25 cellular contexts compared by ENCODE assay signal in genomic region chr12:95326450-95326849, GRCh38.
A peak's percentile ranks its signal among the peaks of the same experiment; 100 is the strongest.
DNase-seq lines count a peak whose midpoint lies in the region; ATAC-seq, FAIRE-seq and TF ChIP-seq lines count a peak whose summit lies in the region.
"Had no signal": no experiment of that assay in that cellular context is flagged by ENCODE, and none has a peak within 500 bp of the region (broad histone marks: within the 10 kb centered on the region; RNA-seq: fewer than 3 reads in every experiment).

No MANE protein-coding gene starts in this region.

- CTCF ChIA-PET in IMR-90 (lab: Yijun Ruan, JAX) = no interaction called here
- CTCF ChIA-PET in K562 (lab: Yijun Ruan, JAX; ENCODE audit: low intra/inter-chr PET ratio) = no interaction called here

- peaks cover 6% of the 10 kb centered on the region for H3K4me1 ChIP-seq in IMR-90 (ENCODE audit: control insufficient read depth, insufficient read depth, low read length)
- H3K4me1 ChIP-seq in K562 (replicated peaks in 1 of 2; ENCODE audit: control insufficient read depth in 2 of 2, insufficient read depth in 2 of 2, low read length in 2 of 2) = 0 out of 5 replicates have a peak, but pooled peaks cover 0 to 2% of the 10 kb centered on the region in 2 experiments
- peaks cover 18% of the 10 kb centered on the region for H3K4me1 ChIP-seq in hepatocyte (ENCODE audit: insufficient read depth)
- H3K4me1 ChIP-seq in psoas muscle = no peaks in the 10 kb centered on the region
- H3K4me1 ChIP-seq: parathyroid adenoma had no signal

- H3K4ac ChIP-seq in IMR-90 (ENCODE audit: low read depth, low read length) = peak overlapping the region; percentile 5; the same call in 1 of the 2 replicates

- ATAC-seq in IMR-90 (ENCODE audit: low read depth) (peak; percentile 66), K562 (no peak), psoas muscle (no peak), HG03520 (IDR thresholded peaks at IDR 0.05; ENCODE audit: unreplicated experiment) (no peak)
- ATAC-seq: GM12878, Right ventricle myocardium inferior, T-cell had no signal

- no peak overlapping the region for H2BK5ac ChIP-seq in IMR-90 (ENCODE audit: low read depth, low read length, poor library complexity, severe bottlenecking)

- H2AFZ ChIP-seq in IMR-90 (replicated peaks; ENCODE audit: low read length, poor library complexity) (no peak overlapping the region), K562 (ENCODE audit: low read depth, low read length) (no peak overlapping the region), hepatocyte (no peak overlapping the region)
- H2AFZ ChIP-seq: parathyroid adenoma had no signal

- no peaks in the 10 kb centered on the region for H3K79me1 ChIP-seq in IMR-90 (ENCODE audit: low read depth in 1 of 2, low read length in 2 of 2)

- no peak for TF ChIP-seq POLR2A in IMR-90 (IDR thresholded peaks at IDR 0.05; ENCODE audit: low read depth, low read length)
- no peak for TF ChIP-seq POLR2A in K562 (conservative IDR thresholded peaks at IDR 0.05)

- no peaks in the 10 kb centered on the region for H3K9me2 ChIP-seq in hepatocyte (replicated peaks; ENCODE audit: insufficient read depth)

- peak overlapping the region; percentile 1; the same call in 1 of the 2 replicates for H2BK120ac ChIP-seq in IMR-90 (ENCODE audit: low read depth, low read length)

- H3K18ac ChIP-seq in IMR-90 (ENCODE audit: low read depth, low read length) = peak overlapping the region; percentile 60

- H3K14ac ChIP-seq in IMR-90 (replicated peaks; ENCODE audit: low read depth, low read length) = no peak overlapping the region; the same call in 1 of the 2 replicates

- H3K27ac ChIP-seq in IMR-90 (ENCODE audit: insufficient read depth, low read length) = peak overlapping the region; percentile 32; the same call in 1 of the 2 replicates
- no peak overlapping the region for H3K27ac ChIP-seq in K562 (ENCODE audit: extremely low read depth, low read depth, low read length)
- H3K27ac ChIP-seq in hepatocyte = peak overlapping the region; percentile 15
- H3K27ac ChIP-seq in psoas muscle = no peak overlapping the region
- H3K27ac ChIP-seq: parathyroid adenoma, skin epidermis had no signal

- TF ChIP-seq RAD21 in IMR-90 (IDR thresholded peaks at IDR 0.05; ENCODE audit: low read length) (no peak), K562 (CRISPR knock-in tag; conservative IDR thresholded peaks at IDR 0.05 in 1 of 2, IDR thresholded peaks at IDR 0.05 in 1 of 2) (no peak)

- no peak overlapping the region for H2AK5ac ChIP-seq in IMR-90 (ENCODE audit: low read depth, low read length)

- H3K4me2 ChIP-seq in IMR-90 (ENCODE audit: low read depth, low read length) (peak overlapping the region; percentile 17), K562 (ENCODE audit: insufficient read depth, low read length) (no peak overlapping the region), hepatocyte (no peak overlapping the region)

- no peaks in the 10 kb centered on the region for H4K20me1 ChIP-seq in IMR-90 (ENCODE audit: insufficient read depth, low read length)
- H4K20me1 ChIP-seq in K562 (replicated peaks; ENCODE audit: control insufficient read depth, insufficient read depth, low read length) = no peaks in the 10 kb centered on the region
- H4K20me1 ChIP-seq in hepatocyte (ENCODE audit: insufficient read depth, poor library complexity, severe bottlenecking) = no peaks in the 10 kb centered on the region

- no CpG with 5 or more reads among the region's 1 CpG for WGBS in IMR-90 (ENCODE audit: extremely low coverage in 2 of 2, insufficient read length in 1 of 2), 2 experiments
- WGBS in K562 (ENCODE audit: insufficient coverage, low coverage, missing lambda C conversion rate) = 0% methylated on average over 1 of the region's 1 CpG
- 33% methylated on average over 1 of the region's 1 CpG for WGBS in hepatocyte (ENCODE audit: low lambda C conversion rate, missing lambda C conversion rate)
- WGBS in psoas muscle, 3 donors = 26 to 57% (median 26%) methylated on average over 1 of the region's 1 CpG

- no peak overlapping the region for H3K23ac ChIP-seq in IMR-90 (ENCODE audit: low read depth, low read length)

- BruUV-seq in IMR-90 (replicated peaks; lab: Mats Ljungman, UMichigan) (no TSS peak), K562 (replicated peaks; lab: Mats Ljungman, UMichigan) (no TSS peak)

- no peaks in the 10 kb centered on the region for H3K27me3 ChIP-seq in IMR-90 (ENCODE audit: control insufficient read depth, insufficient read depth, low read length)
- H3K27me3 ChIP-seq in K562 (ENCODE audit: control insufficient read depth in 2 of 2, insufficient read depth in 2 of 2, low read length in 2 of 2) = peaks cover 0 to 5% of the 10 kb centered on the region in 2 experiments; a peak in 1 of 5 replicates
- H3K27me3 ChIP-seq in hepatocyte = no peaks in the 10 kb centered on the region
- no peaks in the 10 kb centered on the region for H3K27me3 ChIP-seq in psoas muscle (ENCODE audit: insufficient read depth in 3 of 3, low read length in 2 of 3)

- peak overlapping the region; percentile 12; the same call in 1 of the 2 replicates for H4K5ac ChIP-seq in IMR-90 (ENCODE audit: low read depth, low read length)

- peak overlapping the region; percentile 7; the same call in 1 of the 2 replicates for H2BK20ac ChIP-seq in IMR-90 (ENCODE audit: low read depth, low read length)

- TF ChIP-seq CTCF in IMR-90 (conservative IDR thresholded peaks at IDR 0.05; ENCODE audit: low read depth, low read length) (no peak), K562 (IDR thresholded peaks at IDR 0.05 in 2 of 3, conservative IDR thresholded peaks at IDR 0.05 in 1 of 3; ENCODE audit: insufficient read depth in 2 of 3, low read depth in 1 of 3, low read length in 3 of 3) (no peak), hepatocyte (IDR thresholded peaks at IDR 0.05; ENCODE audit: poor library complexity) (no peak), psoas muscle (IDR thresholded peaks at IDR 0.05) (no peak)

- H2BK15ac ChIP-seq in IMR-90 (ENCODE audit: low read depth, low read length) = no peak overlapping the region

- H3K36me3 ChIP-seq in IMR-90 (ENCODE audit: control insufficient read depth, insufficient read depth, low read length) = no peaks in the 10 kb centered on the region
- no peaks in the 10 kb centered on the region for H3K36me3 ChIP-seq in K562 (ENCODE audit: control insufficient read depth, insufficient read depth, low read length)
- no peaks in the 10 kb centered on the region for H3K36me3 ChIP-seq in hepatocyte (replicated peaks; ENCODE audit: insufficient read depth, low read depth)
- H3K36me3 ChIP-seq in psoas muscle (ENCODE audit: insufficient read depth in 1 of 2, low read depth in 1 of 2) = no peaks in the 10 kb centered on the region

- H3K9me1 ChIP-seq in IMR-90 (ENCODE audit: insufficient read depth, low read length) = no peaks in the 10 kb centered on the region
- H3K9me1 ChIP-seq in K562 (ENCODE audit: control insufficient read depth, insufficient read depth, low read length) = no peaks in the 10 kb centered on the region

- no peaks in the 10 kb centered on the region for H3K79me2 ChIP-seq in K562 (ENCODE audit: control insufficient read depth, insufficient read depth, low read length)
- H3K79me2 ChIP-seq in hepatocyte = no peaks in the 10 kb centered on the region
- H3K79me2 ChIP-seq: parathyroid adenoma had no signal

- H3K9ac ChIP-seq in IMR-90 (ENCODE audit: low read depth, low read length) (no peak overlapping the region), K562 (ENCODE audit: insufficient read depth in 1 of 2, low read depth in 2 of 2, low read length in 2 of 2) (no peak overlapping the region)
- H3K9ac ChIP-seq: parathyroid adenoma had no signal

- POLR2A ChIA-PET in IMR-90 (lab: Charles Lee; ENCODE audit: unreplicated experiment) = no interaction called here
- POLR2A ChIA-PET in K562 (lab: Yijun Ruan, JAX) = interaction anchor here (0.6 to 1.2 kb wide), 2 partner anchors 9 to 221 kb away, joined by 3 read pairs; no protein-coding TSS in a partner anchor

- in situ Hi-C loops in IMR-90 (cut with MboI; ENCODE audit: low sequenced_read_pairs) (loop anchor here (25.0 kb wide), 1 partner anchor 1189 kb away; the partner anchor contains the start of gene PLXNC1), K562 (cut with MboI) (no loop called here)

- no peak overlapping the region for H4K91ac ChIP-seq in IMR-90 (ENCODE audit: insufficient read depth, low read depth, low read length)

- dilution Hi-C loops in IMR-90 (cut with HindIII; ENCODE audit: low sequenced_read_pairs, unreplicated experiment) = no loop called here

- intact Hi-C loops in IMR-90 (cut with micrococcal nuclease) (no loop called here), K562 (cut with micrococcal nuclease) (no loop called here), psoas muscle (cut with DNase I) (no loop called here)

- H3K56ac ChIP-seq in IMR-90 (ENCODE audit: extremely low read depth, insufficient read depth, low read length) = no peak overlapping the region

- H4K8ac ChIP-seq in IMR-90 (ENCODE audit: low read depth in 2 of 2, low read length in 2 of 2) = peak overlapping the region in 1 of 2 experiments; percentile 1; a peak in 1 of 4 replicates

- H3K4me3 ChIP-seq in IMR-90 (ENCODE audit: insufficient read depth, low read depth, low read length) (no peak overlapping the region), K562 (no peak overlapping the region), hepatocyte (no peak overlapping the region), psoas muscle (no peak overlapping the region)
- H3K4me3 ChIP-seq: GM12878, skin epidermis had no signal

- no peak for FAIRE-seq in K562 (lab: Jason Lieb, UNC)
- FAIRE-seq: GM12878 had no signal

- no peak overlapping the region for H2AK9ac ChIP-seq in IMR-90 (replicated peaks; ENCODE audit: low read depth, low read length, poor library complexity)

- peak; percentile 11 for DNase-seq in A172 (ENCODE audit: low spot score)
- DNase-seq in IMR-90 = peak; percentile 77
- no peak for DNase-seq in K562 (ENCODE audit: extremely low read depth in 1 of 4, low spot score in 3 of 4)
- no peak for DNase-seq in hepatocyte (ENCODE audit: low spot score)
- DNase-seq in psoas muscle = no peak
- no peak for DNase-seq in NCI-H1436 treated with DMSO at 0.1 percent for 48 hours (lab: John Stamatoyannopoulos, UW)
- DNase-seq in amygdala (lab: John Stamatoyannopoulos, UW) = no peak
- DNase-seq: 8988T; aorta; C1 segment of cervical spinal cord; cerebellar nuclear complex; effector CD8-positive, alpha-beta T cell; GDM1; H9; hypothalamus; KBM-7; naive B cell; NCI-H2081; stimulated activated CD4-positive, alpha-beta T cell treated with anti-CD3 and anti-CD28 coated beads, Interleukin-4, amount 100 ng/mL, for 1 hour; T-cell had no signal

- H3K9me3 ChIP-seq in IMR-90 (ENCODE audit: control insufficient read depth, insufficient read depth, low read length) (no peaks in the 10 kb centered on the region), K562 (replicated peaks; ENCODE audit: control insufficient read depth, insufficient read depth, low read depth, low read length) (no peaks in the 10 kb centered on the region), hepatocyte (ENCODE audit: low read depth) (no peaks in the 10 kb centered on the region), psoas muscle (no peaks in the 10 kb centered on the region)

- no peak for TF ChIP-seq EP300 in K562 (IDR thresholded peaks at IDR 0.05; ENCODE audit: low read length)

TF ChIP-seq in IMR-90, 13 proteins besides CTCF, POLR2A, EP300 and RAD21 (continues in another document):
- TF ChIP-seq MAZ (IDR thresholded peaks at IDR 0.05; ENCODE audit: borderline replicate concordance, low read depth, low read length) = no peak

Comparison
In these comparisons a context has a peak if more than half of its experiments do, and no peak if none do; other contexts are left out.
1. DNase-seq: peak in A172 (single experiment) and IMR-90 (single experiment); none in K562 (0 of 4), hepatocyte (single experiment), psoas muscle (0 of 2), NCI-H1436 treated with DMSO at 0.1 percent for 48 hours (single experiment) and amygdala (0 of 56).
2. H3K27ac ChIP-seq: peak in IMR-90 (single experiment) and hepatocyte (single experiment); none in K562 (single experiment) and psoas muscle (single experiment).